ENCODE assay signal across 8 cellular contexts in genomic region chr16:24988593-24989338, GRCh38. TPM values are rescaled to one million over a fixed set of nuclear protein-coding genes. Genes with fewer than 3 reads are reported as not detected.
A peak's percentile ranks its signal among the peaks of the same experiment; 100 is the strongest.
DNase-seq lines count a peak whose midpoint lies in the region; ATAC-seq and TF ChIP-seq lines count a peak whose summit lies in the region.

No MANE protein-coding gene starts in this region.

- no peak overlapping the region for H3K27ac ChIP-seq in CD4-positive, alpha-beta T cell (ENCODE audit: low read depth, low read length)
- H3K27ac ChIP-seq in dorsolateral prefrontal cortex: peak overlapping the region in 58 of 59 donors; percentile 1 to 97 (median 86)
- peak overlapping the region; percentile 77 to 86 (median 83) for H3K27ac ChIP-seq in transverse colon

- no peaks in the 10 kb centered on the region for H3K36me3 Mint-ChIP-seq in CD4-positive, alpha-beta T cell (ENCODE audit: low read depth)

- WGBS in transverse colon (ENCODE audit: low coverage in 1 of 2), 2 donors: 14 to 20% methylated on average over 4 to 8 of the region's 8 CpGs

- H3K4me1 Mint-ChIP-seq in CD4-positive, alpha-beta T cell (ENCODE audit: low read depth): peaks cover 74% of the 10 kb centered on the region

- CTCF ChIA-PET in CD4-positive, alpha-beta T cell (lab: Charles Lee): no interaction called here

- POLR2A ChIA-PET in CD4-positive, alpha-beta T cell (lab: Charles Lee): interaction anchor here (0.6 kb wide), 1 partner anchor 347 kb away, joined by 4 read pairs; no protein-coding TSS in a partner anchor

- H3K4me1 ChIP-seq in transverse colon: peaks cover 52 to 84% (median 67%) of the 10 kb centered on the region in 4 donors

- peak in 1 of 10 experiments; percentile 3 for DNase-seq in CD4-positive, alpha-beta T cell
- peak; percentile 59 for DNase-seq in OCI-M1 (lab: John Stamatoyannopoulos, UW)
- peak in 2 of 10 donors; percentile 57 to 63 for DNase-seq in dorsolateral prefrontal cortex
- peak; percentile 46 for DNase-seq in midbrain (lab: John Stamatoyannopoulos, UW)
- peak; percentile 81 for DNase-seq in transverse colon
- no peak for DNase-seq in NOMO-1 treated with DMSO at 0.1 percent for 48 hours (lab: John Stamatoyannopoulos, UW; ENCODE audit: unreplicated experiment)
- no peak for DNase-seq in SKM-1 (lab: John Stamatoyannopoulos, UW; ENCODE audit: unreplicated experiment)
- no peak for DNase-seq in NCI-H1105 (lab: John Stamatoyannopoulos, UW)

- H3K36me3 ChIP-seq in transverse colon: no peaks in the 10 kb centered on the region

- no peaks in the 10 kb centered on the region for H3K9me3 Mint-ChIP-seq in CD4-positive, alpha-beta T cell

- no peak for TF ChIP-seq EP300 in transverse colon (IDR thresholded peaks at IDR 0.05; ENCODE audit: low read depth)

- H3K27ac Mint-ChIP-seq in CD4-positive, alpha-beta T cell: peak overlapping the region; percentile 55

- H3K9me3 ChIP-seq in CD4-positive, alpha-beta T cell (ENCODE audit: control insufficient read depth, low read length): no peaks in the 10 kb centered on the region
- H3K9me3 ChIP-seq in transverse colon: no peaks in the 10 kb centered on the region

- no peak overlapping the region for H3K4me3 Mint-ChIP-seq in CD4-positive, alpha-beta T cell

- no peak for TF ChIP-seq POLR2A in transverse colon (IDR thresholded peaks at IDR 0.05)

- H3K27me3 ChIP-seq in CD4-positive, alpha-beta T cell (ENCODE audit: control insufficient read depth, insufficient read depth, low read length): no peaks in the 10 kb centered on the region
- H3K27me3 ChIP-seq in dorsolateral prefrontal cortex (no peaks in the 10 kb centered on the region), transverse colon (no peaks in the 10 kb centered on the region)

- in situ Hi-C loops in transverse colon (cut with MboI; ENCODE audit: low pct_ligation_motif_present in 1 of 4, low pct_unique_long_range_greater_than_20kb in 1 of 4, low sequenced_read_pairs in 3 of 4): no loop called here

- intact Hi-C loops in CD4-positive, alpha-beta T cell (cut with DNase I, micrococcal nuclease): no loop called here
- intact Hi-C loops in dorsolateral prefrontal cortex (cut with DNase I): loop anchor here in 1 of 2 donors (2.0 kb wide), 1 partner anchor 26 kb away; the partner anchor contains the start of gene ARHGAP17
- intact Hi-C loops in transverse colon (cut with DNase I; ENCODE audit: low total_unique reads): no loop called here

- no peaks in the 10 kb centered on the region for H3K27me3 Mint-ChIP-seq in CD4-positive, alpha-beta T cell

- no peak for ATAC-seq in CD4-positive, alpha-beta T cell (ENCODE audit: poor library complexity)

- TF ChIP-seq CTCF in CD4-positive, alpha-beta T cell (IDR thresholded peaks at IDR 0.05): no peak
- TF ChIP-seq CTCF in dorsolateral prefrontal cortex (IDR thresholded peaks at IDR 0.05 in 54 of 56, conservative IDR thresholded peaks at IDR 0.05 in 2 of 56; ENCODE audit: low read depth in 1 of 56, partially characterized antibody in 56 of 56) (peak in 3 of 56 donors; percentile 5 to 15 (median 5)), transverse colon (IDR thresholded peaks at IDR 0.05) (no peak)

- H3K4me3 ChIP-seq in dorsolateral prefrontal cortex (peak overlapping the region in 31 of 59 donors; percentile 1 to 47 (median 24)), transverse colon (no peak overlapping the region)

RNA-seq across cellular contexts. Expression of gene ARHGAP17, which starts 26.4 kb away (rescaled TPM):
- 10 to 100 TPM; 42.5 to 43.4 TPM for total RNA-seq in CD4-positive, alpha-beta T cell
- total RNA-seq in dorsolateral prefrontal cortex: 10 to 100 TPM; 28.6 to 95.8 (median 54.2) TPM
- total RNA-seq in transverse colon: 100 to 1,000 TPM in 3 of 4 donors, 10 to 100 TPM in 1; 60.9 to 141 (median 102) TPM

Comparison
In these comparisons a context has a peak if more than half of its experiments do, and no peak if none do; other contexts are left out.
1. DNase-seq: peak in OCI-M1 (single experiment), midbrain (single experiment) and transverse colon (single experiment); none in NOMO-1 treated with DMSO at 0.1 percent for 48 hours (single experiment), SKM-1 (single experiment) and NCI-H1105 (single experiment).
2. H3K4me3 ChIP-seq: peak in dorsolateral prefrontal cortex (31 of 59); none in transverse colon (0 of 4).